Comparison of ENCODE assay signal across 22 cellular contexts in genomic region chr4:177356921-177357320, GRCh38. TPM values are rescaled to one million over a fixed set of nuclear protein-coding genes. Genes with fewer than 3 reads are reported as not detected.
DNase-seq lines count a peak whose midpoint lies in the region; ATAC-seq, FAIRE-seq and TF ChIP-seq lines count a peak whose summit lies in the region.
"Had no signal": no experiment of that assay in that cellular context is flagged by ENCODE, and none has a peak within 500 bp of the region (broad histone marks: within the 10 kb centered on the region; RNA-seq: fewer than 3 reads in every experiment).

No MANE protein-coding gene starts in this region.

- no peaks in the 10 kb centered on the region for H3K27me3 Mint-ChIP-seq in CD8-positive, alpha-beta T cell (ENCODE audit: low read depth)

- no peaks in the 10 kb centered on the region for H3K27me3 ChIP-seq in mesenchymal stem cell (ENCODE audit: control insufficient read depth in 1 of 2, insufficient read depth in 1 of 2, low read length in 2 of 2)
- H3K27me3 ChIP-seq in CD8-positive, alpha-beta T cell (ENCODE audit: insufficient read depth, low read length): no peaks in the 10 kb centered on the region
- H3K27me3 ChIP-seq: SJCRH30 had no signal

- POLR2A ChIA-PET in A549 (lab: Yijun Ruan, JAX): no interaction called here
- POLR2A ChIA-PET in CD8-positive, alpha-beta T cell (lab: Charles Lee): no interaction called here

- no peak overlapping the region for H2AK5ac ChIP-seq in mesenchymal stem cell (ENCODE audit: low read length, severe bottlenecking)

- CTCF ChIA-PET in A549 (lab: Yijun Ruan, JAX): interaction anchor here (0.7 to 1.7 kb wide), 2 partner anchors 17 to 23 kb away, joined by 3 to 4 read pairs; no protein-coding TSS in a partner anchor
- CTCF ChIA-PET in CD8-positive, alpha-beta T cell (lab: Charles Lee): no interaction called here

- no peak for DNase-seq in A549 (ENCODE audit: low read depth in 1 of 2, low spot score in 1 of 2)
- peak; percentile 13 for DNase-seq in NCI-H69 (lab: John Stamatoyannopoulos, UW)
- DNase-seq in choroid plexus epithelial cell (ENCODE audit: low read depth): peak; percentile 20
- peak; percentile 12 for DNase-seq in mesenchymal stem cell
- no peak for DNase-seq in CD8-positive, alpha-beta T cell
- DNase-seq in NCI-H1694 (lab: John Stamatoyannopoulos, UW): no peak
- no peak for DNase-seq in GM12891 (ENCODE audit: insufficient read length, low spot score)
- DNase-seq in putamen (ENCODE audit: low spot score): no peak
- DNase-seq: 8988T, DMS153, KBM-7, MM.1S, NCI-H1694 treated with DMSO at 0.1 percent for 48 hours, NCI-H2081, NCI-H2171, NCI-H226, NCI-H510A treated with DMSO at 0.1 percent for 48 hours, NCI-H774, SJCRH30 had no signal

- H3K36me3 ChIP-seq in mesenchymal stem cell (ENCODE audit: control insufficient read depth in 1 of 2, insufficient read depth in 2 of 2, low read depth in 1 of 2, low read length in 2 of 2): no peaks in the 10 kb centered on the region
- no peaks in the 10 kb centered on the region for H3K36me3 ChIP-seq in CD8-positive, alpha-beta T cell (ENCODE audit: insufficient read depth, low read length)
- H3K36me3 ChIP-seq: SJCRH30 had no signal

- H3K4me2 ChIP-seq in A549: peak overlapping the region; percentile 39
- no peak overlapping the region for H3K4me2 ChIP-seq in mesenchymal stem cell (ENCODE audit: low read length, poor library complexity, severe bottlenecking)

- no peak overlapping the region for H2BK5ac ChIP-seq in mesenchymal stem cell (ENCODE audit: low read depth, low read length, poor library complexity, severe bottlenecking)

- TF ChIP-seq RAD21 in A549 (conservative IDR thresholded peaks at IDR 0.05 in 1 of 2, IDR thresholded peaks at IDR 0.05 in 1 of 2): no peak

- no peak overlapping the region for H4K91ac ChIP-seq in mesenchymal stem cell (ENCODE audit: low read length)

- no peak overlapping the region for H2AFZ ChIP-seq in mesenchymal stem cell (ENCODE audit: low read depth, low read length)

- H3K4me1 ChIP-seq in A549: peaks cover 16% of the 10 kb centered on the region
- H3K4me1 ChIP-seq in mesenchymal stem cell (ENCODE audit: control insufficient read depth, insufficient read depth, low read depth, low read length): no peaks in the 10 kb centered on the region
- no peaks in the 10 kb centered on the region for H3K4me1 ChIP-seq in CD8-positive, alpha-beta T cell (ENCODE audit: insufficient read depth, low read length)
- H3K4me1 ChIP-seq: SJCRH30 had no signal

- intact Hi-C loops in CD8-positive, alpha-beta T cell (cut with DNase I, micrococcal nuclease): no loop called here

- no peak overlapping the region for H4K8ac ChIP-seq in mesenchymal stem cell (ENCODE audit: low read length)

- no peaks in the 10 kb centered on the region for H3K9me3 Mint-ChIP-seq in CD8-positive, alpha-beta T cell

- FAIRE-seq in A549 (lab: Jason Lieb, UNC) (no peak), GM12891 (lab: Jason Lieb, UNC) (no peak)
- FAIRE-seq: H54, HTR-8/SVneo had no signal

- no peak overlapping the region for H2BK12ac ChIP-seq in mesenchymal stem cell (ENCODE audit: low read length in 2 of 2)

- no peak for ATAC-seq in A549
- no peak for ATAC-seq in CD8-positive, alpha-beta T cell
- ATAC-seq: Right ventricle myocardium inferior had no signal

- no peak for TF ChIP-seq EP300 in A549 (IDR thresholded peaks at IDR 0.05)

- H3K4me3 ChIP-seq in A549: no peak overlapping the region
- H3K4me3 ChIP-seq in choroid plexus epithelial cell (ENCODE audit: low read depth, low read length): no peak overlapping the region
- H3K4me3 ChIP-seq in mesenchymal stem cell (ENCODE audit: insufficient read depth in 1 of 2, low read depth in 1 of 2, low read length in 2 of 2): no peak overlapping the region
- H3K4me3 ChIP-seq in CD8-positive, alpha-beta T cell (ENCODE audit: low read depth, low read length): no peak overlapping the region
- H3K4me3 ChIP-seq: SJCRH30 had no signal

- no peak overlapping the region for H3K4ac ChIP-seq in mesenchymal stem cell (ENCODE audit: low read depth in 1 of 2, low read length in 2 of 2)

- no peak overlapping the region for H2BK120ac ChIP-seq in mesenchymal stem cell (ENCODE audit: low read depth, low read length)

- H3K23ac ChIP-seq in mesenchymal stem cell (ENCODE audit: low read length in 2 of 2): no peak overlapping the region

- no peak overlapping the region for H3K9ac ChIP-seq in mesenchymal stem cell (ENCODE audit: low read length)

- TF ChIP-seq CTCF in A549 (IDR thresholded peaks at IDR 0.05) (no peak), choroid plexus epithelial cell (conservative IDR thresholded peaks at IDR 0.05; ENCODE audit: low read depth, low read length) (no peak)
- TF ChIP-seq CTCF in CD8-positive, alpha-beta T cell (IDR thresholded peaks at IDR 0.05): no peak

- whole genome bisulfite sequencing in A549 (ENCODE audit: missing lambda C conversion rate): 56% methylated on average over 7 of the region's 7 CpGs
- WGBS in mesenchymal stem cell: 88% methylated on average over 6 of the region's 7 CpGs

- H3K14ac ChIP-seq in mesenchymal stem cell (ENCODE audit: low read length in 2 of 2): no peak overlapping the region

- no peaks in the 10 kb centered on the region for H3K4me1 Mint-ChIP-seq in CD8-positive, alpha-beta T cell (ENCODE audit: low read depth)

- H3K9me3 ChIP-seq in A549: no peaks in the 10 kb centered on the region
- no peaks in the 10 kb centered on the region for H3K9me3 ChIP-seq in mesenchymal stem cell (ENCODE audit: control insufficient read depth, low read length)
- no peaks in the 10 kb centered on the region for H3K9me3 ChIP-seq in CD8-positive, alpha-beta T cell (ENCODE audit: low read length)
- H3K9me3 ChIP-seq: SJCRH30 had no signal

- H3K18ac ChIP-seq in mesenchymal stem cell (ENCODE audit: low read depth in 1 of 2, low read length in 2 of 2): no peak overlapping the region

- H3K79me1 ChIP-seq in mesenchymal stem cell (replicated peaks; ENCODE audit: low read length, poor library complexity, severe bottlenecking): peaks cover 7% of the 10 kb centered on the region

- TF ChIP-seq POLR2A in A549 (IDR thresholded peaks at IDR 0.05; ENCODE audit: low read length) (no peak), GM12891 (IDR thresholded peaks at IDR 0.05; ENCODE audit: low read depth, low read length) (no peak)

- H3K27ac ChIP-seq in A549: no peak overlapping the region
- no peak overlapping the region for H3K27ac ChIP-seq in mesenchymal stem cell (ENCODE audit: low read length, poor library complexity, severe bottlenecking)
- no peak overlapping the region for H3K27ac ChIP-seq in CD8-positive, alpha-beta T cell (ENCODE audit: low read depth, low read length)
- H3K27ac ChIP-seq: SJCRH30 had no signal

- no peak overlapping the region for H2BK15ac ChIP-seq in mesenchymal stem cell (ENCODE audit: low read depth, poor library complexity, severe bottlenecking)

- no peaks in the 10 kb centered on the region for H3K36me3 Mint-ChIP-seq in CD8-positive, alpha-beta T cell

- H3K27ac Mint-ChIP-seq in CD8-positive, alpha-beta T cell: no peak overlapping the region

- H3K4me3 Mint-ChIP-seq in CD8-positive, alpha-beta T cell: no peak overlapping the region

TF ChIP-seq in A549, 52 proteins besides CTCF, POLR2A, EP300 and RAD21:
- TF ChIP-seq NPAS2 (CRISPR knock-in tag; IDR thresholded peaks at IDR 0.05; ENCODE audit: borderline replicate concordance): no peak
- no peak for TF ChIP-seq HOXB13 (CRISPR knock-in tag; IDR thresholded peaks at IDR 0.05; ENCODE audit: low read depth)

TF ChIP-seq in GM12891, 5 proteins besides CTCF, POLR2A, EP300 and RAD21:
- TF ChIP-seq POU2F2 (IDR thresholded peaks at IDR 0.05; ENCODE audit: low read depth, low read length): no peak
- TF ChIP-seq SPI1 (IDR thresholded peaks at IDR 0.05; ENCODE audit: low read depth, low read length): no peak
- no peak for TF ChIP-seq PAX5 (IDR thresholded peaks at IDR 0.05; ENCODE audit: insufficient read depth, low read length, severe bottlenecking)
- TF ChIP-seq TAF1 (IDR thresholded peaks at IDR 0.05; ENCODE audit: low read depth, low read length): no peak
- no peak for TF ChIP-seq POLR2AphosphoS5 (IDR thresholded peaks at IDR 0.05; ENCODE audit: low read depth, low read length)

RNA-seq across cellular contexts. Expression of gene NEIL3, which starts 47.2 kb away (rescaled TPM):
- polyA plus RNA-seq in A549 (2011; rRNA removed) (29.1 and 42.0 TPM in 2 replicates), A549 (2017; fragmentation: RNase III; extraction: RNeasy Plus Mini Kit Qiagen cat#74134 plus additional on column Dnase treatment) (22.1 to 25.8 TPM (median 23.4 TPM) in 3 replicates)
- polyA plus RNA-seq in A549 (2012; cell fraction: cytosol; rRNA removed): 16.0 and 16.3 TPM in 2 replicates
- 14.7 and 17.9 TPM in 2 replicates for polyA plus RNA-seq in A549 (2012; cell fraction: nucleus; rRNA removed)
- polyA minus RNA-seq in A549 (2011; rRNA and poly(A)+ RNA removed): 17.1 and 17.3 TPM in 2 replicates
- polyA plus RNA-seq in mesenchymal stem cell (2013, experiment 1 of 2): 0.95 TPM
- 0.96 TPM for polyA plus RNA-seq in mesenchymal stem cell (2013, experiment 2 of 2)
- total RNA-seq in CD8-positive, alpha-beta T cell: under 1 TPM; 0.33 to 0.35 TPM
- 2.9 TPM for polyA plus RNA-seq in GM12891 (2012; ENCODE audit: low read depth, missing spikeins)

Comparison
In these comparisons a context has a peak if more than half of its experiments do, and no peak if none do; other contexts are left out.
1. DNase-seq: peak in NCI-H69 (single experiment), choroid plexus epithelial cell (single experiment) and mesenchymal stem cell (single experiment); none in A549 (0 of 2), CD8-positive, alpha-beta T cell (0 of 7), NCI-H1694 (single experiment), GM12891 (single experiment) and putamen (single experiment).